Comparison of ENCODE assay signal across 8 cellular contexts in the genomic region with DNA sequence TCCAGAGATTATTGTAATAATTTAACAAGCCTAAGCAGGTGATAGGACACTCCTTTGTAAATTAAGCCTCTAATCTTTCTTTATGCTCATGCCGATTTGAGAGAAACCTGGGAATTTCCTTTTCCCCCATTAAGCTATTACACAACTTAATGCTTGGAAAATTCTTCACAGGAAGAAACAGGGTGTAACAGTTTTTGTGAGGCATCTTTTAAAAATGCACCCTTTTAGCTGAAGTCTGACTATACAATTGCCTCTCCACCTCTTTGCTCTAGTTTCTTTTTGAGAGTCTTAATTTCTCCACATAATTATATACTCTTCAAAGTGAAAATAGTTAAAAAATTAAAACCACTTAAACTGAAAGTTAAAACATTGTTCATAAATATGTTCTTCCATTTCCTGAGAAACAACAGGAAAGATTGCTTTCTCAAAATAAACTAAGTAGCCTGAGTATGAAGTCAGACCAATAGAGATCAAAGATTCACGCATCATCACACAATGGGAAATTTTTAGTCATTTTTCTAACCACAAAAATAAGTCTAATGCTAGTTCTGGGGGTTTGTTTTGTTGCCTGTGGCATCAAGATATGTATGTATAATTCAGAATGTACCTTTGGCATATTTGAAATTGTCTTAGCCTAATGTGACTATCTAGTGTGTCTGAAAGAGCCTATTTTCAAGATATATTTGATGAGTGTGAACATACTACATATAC. TPM values are rescaled to one million over a fixed set of nuclear protein-coding genes. Genes with fewer than 3 reads are reported as not detected.
DNase-seq lines count a peak whose midpoint lies in the region; ATAC-seq and TF ChIP-seq lines count a peak whose summit lies in the region.

No MANE protein-coding gene starts in this region.

- H3K4me3 ChIP-seq in BLaER1 treated with 17β-estradiol and CSF1 and Interleukin-3, amounts not matched to agents 10 nM and 100 nM, result peak overlapping the region in 6 of 10 experiments; percentile 5 to 40 (median 30); a peak in 7 of 20 replicates
- H3K4me3 ChIP-seq in choroid plexus epithelial cell (ENCODE audit: low read depth, low read length), result no peak overlapping the region

- peak overlapping the region in 5 of 11 experiments; percentile 9 to 61 (median 35); a peak in 7 of 22 replicates for H3K9ac ChIP-seq in BLaER1 treated with 17β-estradiol and CSF1 and Interleukin-3, amounts not matched to agents 10 nM and 100 nM

- ATAC-seq in GM19452 (IDR thresholded peaks at IDR 0.05; ENCODE audit: unreplicated experiment) (peak; percentile 92), HG03469 (IDR thresholded peaks at IDR 0.05; ENCODE audit: unreplicated experiment) (peak; percentile 80)

- H3K4me1 ChIP-seq in BLaER1 treated with 17β-estradiol and CSF1 and Interleukin-3, amounts not matched to agents 10 nM and 100 nM, result peaks cover 31 to 58% (median 36%) of the 10 kb centered on the region in 10 experiments

- peak overlapping the region in 5 of 11 experiments; percentile 6 to 66 (median 52); a peak in 9 of 22 replicates for H3K27ac ChIP-seq in BLaER1 treated with 17β-estradiol and CSF1 and Interleukin-3, amounts not matched to agents 10 nM and 100 nM

- peak overlapping the region; percentile 28 to 95 (median 73); a peak in 21 of 22 replicates for H3K4me2 ChIP-seq in BLaER1 treated with 17β-estradiol and CSF1 and Interleukin-3, amounts not matched to agents 10 nM and 100 nM

- TF ChIP-seq CTCF in choroid plexus epithelial cell (conservative IDR thresholded peaks at IDR 0.05; ENCODE audit: low read depth, low read length), result no peak

- peaks cover 0 to 16% (median 3%) of the 10 kb centered on the region in 11 experiments; a peak in 7 of 22 replicates for H3K9me3 ChIP-seq in BLaER1 treated with 17β-estradiol and CSF1 and Interleukin-3, amounts not matched to agents 10 nM and 100 nM (replicated peaks in 1 of 11)

- no peaks in the 10 kb centered on the region for H3K27me3 ChIP-seq in BLaER1 treated with 17β-estradiol and CSF1 and Interleukin-3, amounts not matched to agents 10 nM and 100 nM

- DNase-seq in choroid plexus epithelial cell (ENCODE audit: low read depth) (peak; percentile 60), NCI-H187 (lab: John Stamatoyannopoulos, UW) (no peak), SK-N-DZ (ENCODE audit: low spot score) (no peak), NOMO-1 (lab: John Stamatoyannopoulos, UW; ENCODE audit: unreplicated experiment in 2 of 2) (no peak)
- no peak for DNase-seq in stimulated activated CD4-positive, alpha-beta T cell treated with anti-CD3 and anti-CD28 coated beads, Interleukin-4, amount 100 ng/mL, for 4 hours

- peaks cover 5 to 93% (median 19%) of the 10 kb centered on the region in 11 experiments; a peak in 14 of 22 replicates for H4K20me1 ChIP-seq in BLaER1 treated with 17β-estradiol and CSF1 and Interleukin-3, amounts not matched to agents 10 nM and 100 nM

- H3K36me3 ChIP-seq in BLaER1 treated with 17β-estradiol and CSF1 and Interleukin-3, amounts not matched to agents 10 nM and 100 nM, result peaks cover 61 to 98% (median 71%) of the 10 kb centered on the region in 11 experiments

RNA-seq across cellular contexts. Expression of a gene that starts 34.7 kb away (rescaled TPM):
- 12.5 and 12.7 TPM in 2 replicates for polyA plus RNA-seq in SK-N-DZ (2014; cell fraction: cytosol; rRNA removed)
- polyA plus RNA-seq in SK-N-DZ (2014; cell fraction: nucleus; rRNA removed), result 9.5 TPM in 2 replicates
